ENCODE assay signal across 28 cellular contexts in the genomic region with DNA sequence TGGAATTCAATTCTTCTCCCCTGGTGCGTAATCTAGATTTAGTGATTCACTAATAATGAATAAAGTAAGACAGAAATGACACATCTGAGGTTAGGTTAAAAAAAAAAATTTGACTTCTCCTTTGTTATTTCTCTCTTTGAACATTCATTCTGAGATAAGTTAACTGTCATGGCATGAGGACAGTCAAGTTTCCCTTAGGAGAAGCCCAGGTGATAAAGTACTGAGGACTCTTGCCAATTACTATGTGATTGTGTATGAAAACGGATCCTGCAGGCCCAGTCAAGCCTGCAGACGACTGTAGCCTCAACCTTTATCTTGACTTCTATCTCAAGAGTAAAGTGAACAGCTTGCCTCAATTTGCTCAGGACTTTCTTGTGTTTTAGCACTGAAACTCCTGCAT.
"Had no signal": no experiment of that assay in that cellular context is flagged by ENCODE, and none has a peak within 500 bp of the region (broad histone marks: within the 10 kb centered on the region; RNA-seq: fewer than 3 reads in every experiment).

No MANE protein-coding gene starts in this region.

- H3K36me3 ChIP-seq: ascending aorta, brain microvascular endothelial cell, colonic mucosa, esophagus muscularis mucosa, gastroesophageal sphincter had no signal

- ATAC-seq: activated naive CD4-positive, alpha-beta T cell treated with anti-CD3 and anti-CD28 coated beads, Interleukin-2, amount 50 U/mL, for 72 hours; activated T-cell treated with anti-CD3 and anti-CD28 coated beads, Interleukin-2, amount 50 U/mL, for 72 hours; gastroesophageal sphincter had no signal

- FAIRE-seq: endometrium, endothelial cell of umbilical vein had no signal

- H3K4me3 ChIP-seq: ascending aorta, colonic mucosa, esophagus muscularis mucosa, gastroesophageal sphincter had no signal

- H3K27ac ChIP-seq: ascending aorta, brain microvascular endothelial cell, colonic mucosa, esophagus muscularis mucosa, gastroesophageal sphincter had no signal

- H3K4me1 ChIP-seq: ascending aorta, colonic mucosa, esophagus muscularis mucosa, gastroesophageal sphincter had no signal

- DNase-seq: activated CD4-positive, alpha-beta memory T cell treated with anti-CD3 and anti-CD28 coated beads, Interleukin-2, amount 10 ng/mL, durations not matched to agents 7 days and 5 days; activated CD4-positive, alpha-beta T cell treated with anti-CD3 and anti-CD28 coated beads for 1 hour; activated CD4-positive, alpha-beta T cell treated with anti-CD3 and anti-CD28 coated beads for 4 hours; activated CD4-positive, alpha-beta T cell treated with anti-CD3 and anti-CD28 coated beads, Interleukin-2, amount 10 ng/mL, durations not matched to agents 7 days and 5 days; activated CD4-positive, alpha-beta T cell treated with anti-CD3 and anti-CD28 coated beads, Interleukin-2, amount 50 U/mL, for 4 hours; activated CD8-positive, alpha-beta memory T cell treated with anti-CD3 and anti-CD28 coated beads, Interleukin-2, amount 50 U/mL, for 48 hours; activated gamma-delta T cell; activated naive CD4-positive, alpha-beta T cell; activated naive CD4-positive, alpha-beta T cell treated with anti-CD3 and anti-CD28 coated beads, Interleukin-2, amount 10 ng/mL, durations not matched to agents 7 days and 5 days; activated naive CD8-positive, alpha-beta T cell treated with anti-CD3 and anti-CD28 coated beads, Interleukin-2, amount 10 ng/mL, durations not matched to agents 7 days and 5 days; activated T-cell treated with anti-CD3 and anti-CD28 coated beads for 4 hours; activated T-cell treated with anti-CD3 and anti-CD28 coated beads, Interleukin-2, amount 50 U/mL, for 24 hours; activated T-cell treated with anti-CD3 and anti-CD28 coated beads, Interleukin-2, amount 50 U/mL, for 72 hours; brain microvascular endothelial cell; central memory CD4-positive, alpha-beta T cell; cerebellar nuclear complex; colonic mucosa; effector CD8-positive, alpha-beta T cell; erythroblast; foreskin melanocyte; hippocampal formation; T-helper 2 cell had no signal

- H3K9me3 ChIP-seq: colonic mucosa, gastroesophageal sphincter had no signal

- H3K27me3 ChIP-seq: ascending aorta, brain microvascular endothelial cell, colonic mucosa, esophagus muscularis mucosa, gastroesophageal sphincter had no signal
